Comparison of ENCODE assay signal across 9 cellular contexts in genomic region chr6:41712651-41713103, GRCh38. TPM values are rescaled to one million over a fixed set of nuclear protein-coding genes. Genes with fewer than 3 reads are reported as not detected.
DNase-seq lines count a peak whose midpoint lies in the region; ATAC-seq, FAIRE-seq and TF ChIP-seq lines count a peak whose summit lies in the region.
"Had no signal": no experiment of that assay in that cellular context is flagged by ENCODE, and none has a peak within 500 bp of the region (broad histone marks: within the 10 kb centered on the region; RNA-seq: fewer than 3 reads in every experiment).

No MANE protein-coding gene starts in this region.

- peak in 1 of 2 donors; percentile 39 for TF ChIP-seq POLR2A in thyroid gland (IDR thresholded peaks at IDR 0.05)

- peak; percentile 71 for ATAC-seq in lung (ENCODE audit: insufficient read depth, low FRiP score)
- ATAC-seq in activated T-helper 17 cell treated with anti-CD3 and anti-CD28 coated beads, Interleukin-2, amount 50 U/mL, for 72 hours (replicated peaks) = no peak
- ATAC-seq in natural killer cell = no peak

- WGBS in lung, 2 donors = 49 to 53% methylated on average over 10 of the region's 10 CpGs
- 17 to 34% methylated on average over 8 of the region's 10 CpGs for WGBS in thyroid gland, 2 donors
- 10 to 57% (median 38%) methylated on average over 10 of the region's 10 CpGs for WGBS in small intestine, 3 donors

- no peaks in the 10 kb centered on the region for H3K36me3 ChIP-seq in lung (ENCODE audit: control insufficient read depth in 2 of 2, insufficient read depth in 2 of 2, low read length in 2 of 2)
- H3K36me3 ChIP-seq in thyroid gland = no peaks in the 10 kb centered on the region
- H3K36me3 ChIP-seq in small intestine (ENCODE audit: control insufficient read depth in 2 of 2, insufficient read depth in 2 of 2, low read length in 2 of 2) = no peaks in the 10 kb centered on the region
- H3K36me3 ChIP-seq: SJCRH30 had no signal

- H3K4me3 Mint-ChIP-seq in chondrocyte (ENCODE audit: unreplicated experiment) = no peak overlapping the region
- no peak overlapping the region for H3K4me3 Mint-ChIP-seq in progenitor cell of endocrine pancreas (ENCODE audit: low read depth)
- H3K4me3 Mint-ChIP-seq in activated T-helper 17 cell treated with anti-CD3 and anti-CD28 coated beads, Interleukin-2, amount 50 U/mL, for 72 hours = no peak overlapping the region
- H3K4me3 Mint-ChIP-seq in natural killer cell = no peak overlapping the region

- intact Hi-C loops in thyroid gland (cut with DNase I) (no loop called here), natural killer cell (cut with micrococcal nuclease) (no loop called here)

- H3K27me3 ChIP-seq in lung (ENCODE audit: control insufficient read depth, insufficient read depth) (no peaks in the 10 kb centered on the region), thyroid gland (no peaks in the 10 kb centered on the region), small intestine (ENCODE audit: control insufficient read depth in 2 of 2, insufficient read depth in 2 of 2, low read length in 2 of 2) (no peaks in the 10 kb centered on the region)
- H3K27me3 ChIP-seq: SJCRH30 had no signal

- H3K4me1 ChIP-seq in lung (ENCODE audit: control insufficient read depth in 2 of 2, insufficient read depth in 2 of 2, low read length in 2 of 2) = peaks cover 23 to 30% of the 10 kb centered on the region in 2 donors
- H3K4me1 ChIP-seq in thyroid gland = peaks cover 79 to 91% of the 10 kb centered on the region in 2 donors
- H3K4me1 ChIP-seq in small intestine (ENCODE audit: control insufficient read depth in 2 of 2, insufficient read depth in 1 of 2, low read depth in 1 of 2, low read length in 1 of 2) = no peaks in the 10 kb centered on the region

- H3K9me3 Mint-ChIP-seq in chondrocyte (ENCODE audit: low read depth) (no peaks in the 10 kb centered on the region), progenitor cell of endocrine pancreas (ENCODE audit: low read depth) (no peaks in the 10 kb centered on the region), natural killer cell (no peaks in the 10 kb centered on the region)
- no peaks in the 10 kb centered on the region for H3K9me3 Mint-ChIP-seq in activated T-helper 17 cell treated with anti-CD3 and anti-CD28 coated beads, Interleukin-2, amount 50 U/mL, for 72 hours

- H3K27ac ChIP-seq in lung (ENCODE audit: low read depth in 1 of 2, low read length in 1 of 2) (peak overlapping the region; percentile 53 to 73), thyroid gland (peak overlapping the region; percentile 90 to 99 (median 97)), small intestine (ENCODE audit: low read depth in 1 of 2, low read length in 1 of 2) (no peak overlapping the region)
- H3K27ac ChIP-seq: SJCRH30 had no signal

- no peak for FAIRE-seq in small intestine (lab: Jason Lieb, UNC)

- H3K27me3 Mint-ChIP-seq in chondrocyte (ENCODE audit: low read depth) = no peaks in the 10 kb centered on the region
- peaks cover 23% of the 10 kb centered on the region for H3K27me3 Mint-ChIP-seq in progenitor cell of endocrine pancreas
- no peaks in the 10 kb centered on the region for H3K27me3 Mint-ChIP-seq in activated T-helper 17 cell treated with anti-CD3 and anti-CD28 coated beads, Interleukin-2, amount 50 U/mL, for 72 hours
- H3K27me3 Mint-ChIP-seq in natural killer cell (ENCODE audit: low read depth in 2 of 2) = no peaks in the 10 kb centered on the region

- H3K4me3 ChIP-seq in lung = no peak overlapping the region
- no peak overlapping the region for H3K4me3 ChIP-seq in thyroid gland (replicated peaks in 1 of 3)
- H3K4me3 ChIP-seq in small intestine (ENCODE audit: low read depth in 1 of 2, low read length in 2 of 2) = no peak overlapping the region
- H3K4me3 ChIP-seq: SJCRH30 had no signal

- peaks cover 44% of the 10 kb centered on the region for H3K4me1 Mint-ChIP-seq in chondrocyte (ENCODE audit: low read depth)
- no peaks in the 10 kb centered on the region for H3K4me1 Mint-ChIP-seq in progenitor cell of endocrine pancreas (ENCODE audit: low read depth)
- H3K4me1 Mint-ChIP-seq in activated T-helper 17 cell treated with anti-CD3 and anti-CD28 coated beads, Interleukin-2, amount 50 U/mL, for 72 hours = peaks cover 19% of the 10 kb centered on the region
- peaks cover 49 to 74% of the 10 kb centered on the region in 2 donors for H3K4me1 Mint-ChIP-seq in natural killer cell

- H3K36me3 Mint-ChIP-seq in chondrocyte (ENCODE audit: low read depth) (peaks cover 1% of the 10 kb centered on the region), progenitor cell of endocrine pancreas (ENCODE audit: insufficient read depth) (no peaks in the 10 kb centered on the region), natural killer cell (no peaks in the 10 kb centered on the region)
- no peaks in the 10 kb centered on the region for H3K36me3 Mint-ChIP-seq in activated T-helper 17 cell treated with anti-CD3 and anti-CD28 coated beads, Interleukin-2, amount 50 U/mL, for 72 hours (ENCODE audit: low read depth)

- TF ChIP-seq CTCF in chondrocyte (IDR thresholded peaks at IDR 0.05) (no peak), lung (IDR thresholded peaks at IDR 0.05; ENCODE audit: control extremely low read depth, extremely low read depth) (no peak), thyroid gland (IDR thresholded peaks at IDR 0.05) (peak in 2 of 6 experiments; percentile 32 to 37), progenitor cell of endocrine pancreas (IDR thresholded peaks at IDR 0.05; ENCODE audit: unreplicated experiment) (no peak), natural killer cell (IDR thresholded peaks at IDR 0.05) (no peak)

- H3K27ac Mint-ChIP-seq in chondrocyte (ENCODE audit: unreplicated experiment) = peak overlapping the region; percentile 61
- no peak overlapping the region for H3K27ac Mint-ChIP-seq in progenitor cell of endocrine pancreas
- no peak overlapping the region for H3K27ac Mint-ChIP-seq in activated T-helper 17 cell treated with anti-CD3 and anti-CD28 coated beads, Interleukin-2, amount 50 U/mL, for 72 hours
- no peak overlapping the region for H3K27ac Mint-ChIP-seq in natural killer cell

- DNase-seq in NCI-H1092 (lab: John Stamatoyannopoulos, UW) = peak; percentile 26
- no peak for DNase-seq in chondrocyte (ENCODE audit: low spot score)
- peak; percentile 72 for DNase-seq in lung (ENCODE audit: low spot score)
- peak; percentile 99 for DNase-seq in thyroid gland
- DNase-seq in progenitor cell of endocrine pancreas (ENCODE audit: low spot score, unreplicated experiment) = no peak
- no peak for DNase-seq in small intestine
- no peak for DNase-seq in natural killer cell

- no peaks in the 10 kb centered on the region for H3K9me3 ChIP-seq in lung (ENCODE audit: control insufficient read depth in 2 of 2, insufficient read depth in 1 of 2, low read length in 1 of 2)
- H3K9me3 ChIP-seq in thyroid gland = no peaks in the 10 kb centered on the region
- H3K9me3 ChIP-seq in small intestine (ENCODE audit: control insufficient read depth, low read depth) = no peaks in the 10 kb centered on the region
- H3K9me3 ChIP-seq: SJCRH30 had no signal

RNA-seq across cellular contexts. Expression of gene TFEB, which starts 22.7 kb away (rescaled TPM):
- total RNA-seq in chondrocyte (10.7 to 12.4 TPM (median 11.6 TPM) in 3 replicates), lung (10 to 100 TPM; 13.3 to 38.4 TPM), thyroid gland (10 to 100 TPM; 23.0 to 39.0 (median 34.9) TPM), progenitor cell of endocrine pancreas (0.48 and 0.55 TPM in 2 replicates), natural killer cell (10 to 100 TPM; 56.0 to 66.7 (median 66.2) TPM)
- polyA plus RNA-seq in lung (10 to 100 TPM; 23.1 to 32.5 TPM), small intestine (10 to 100 TPM; 11.5 to 34.3 (median 19.9) TPM)
- total RNA-seq in activated T-helper 17 cell treated with anti-CD3 and anti-CD28 coated beads, Interleukin-2, amount 50 U/mL, for 72 hours = 10 to 100 TPM in 1 of 2 donors, 1 to 10 TPM in 1; 9.4 to 12.0 TPM

RNA-seq across cellular contexts. Expression of gene PGC, which starts 34.5 kb away (rescaled TPM):
- not detected in 3 replicates for total RNA-seq in chondrocyte
- total RNA-seq in lung = 100 to 1,000 TPM in 1 of 2 donors, 10 to 100 TPM in 1; 19.2 to 586 TPM
- polyA plus RNA-seq in lung = 1,000 to 10,000 TPM in 1 of 2 donors, 100 to 1,000 TPM in 1; 348 to 1,394 TPM
- total RNA-seq in thyroid gland = not detected
- not detected in 2 replicates for total RNA-seq in progenitor cell of endocrine pancreas
- 10 to 100 TPM; 12.2 to 51.3 (median 13.9) TPM for polyA plus RNA-seq in small intestine
- not detected for total RNA-seq in activated T-helper 17 cell treated with anti-CD3 and anti-CD28 coated beads, Interleukin-2, amount 50 U/mL, for 72 hours
- not detected for total RNA-seq in natural killer cell
- total RNA-seq: SJCRH30 had no signal

Comparison
In these comparisons a context has a peak if more than half of its experiments do, and no peak if none do; other contexts are left out.
1. DNase-seq: peak in NCI-H1092 (single experiment), lung (single experiment) and thyroid gland (2 of 2); none in chondrocyte (single experiment), progenitor cell of endocrine pancreas (single experiment), small intestine (single experiment) and natural killer cell (single experiment).
2. H3K27ac ChIP-seq: peak in lung (2 of 2) and thyroid gland (3 of 3); none in small intestine (0 of 2).
3. RNA of gene PGC, which starts 34.5 kb away (total RNA-seq): 19.2 to 586 TPM in lung; not detected in natural killer cell, not detected in chondrocyte, not detected in thyroid gland, not detected in progenitor cell of endocrine pancreas and not detected in activated T-helper 17 cell treated with anti-CD3 and anti-CD28 coated beads, Interleukin-2, amount 50 U/mL, for 72 hours; every median in the first group is over 10 times any median in the second.